ENCODE assay signal across 8 cellular contexts in genomic region chr3:188956839-188957489, GRCh38.
A peak's percentile ranks its signal among the peaks of the same experiment; 100 is the strongest.
DNase-seq lines count a peak whose midpoint lies in the region; ATAC-seq and TF ChIP-seq lines count a peak whose summit lies in the region.

No MANE protein-coding gene starts in this region.

- H3K79me2 ChIP-seq in mammary epithelial cell (ENCODE audit: insufficient read depth, low read length): no peaks in the 10 kb centered on the region

- intact Hi-C loops in mammary epithelial cell (cut with micrococcal nuclease): loop anchor here (10.0 kb wide), 3 partner anchors 272 to 1642 kb away; no protein-coding TSS in a partner anchor

- TF ChIP-seq CTCF in GM13976 (IDR thresholded peaks at IDR 0.05; ENCODE audit: borderline replicate concordance, control extremely low read depth, extremely low read depth, insufficient read depth, missing control alignments) (peak; percentile 44), mammary epithelial cell (conservative IDR thresholded peaks at IDR 0.05 in 1 of 2, IDR thresholded peaks at IDR 0.05 in 1 of 2; ENCODE audit: extremely low read depth in 1 of 2, insufficient read depth in 1 of 2, low read depth in 1 of 2, low read length in 2 of 2) (peak; percentile 73)

- DNase-seq in AG20443 (ENCODE audit: low spot score) (peak; percentile 50), GM13976 (ENCODE audit: low spot score) (no peak), NCI-H446 treated with DMSO at 0.1 percent for 48 hours (lab: John Stamatoyannopoulos, UW) (peak; percentile 48), mammary epithelial cell (peak; percentile 26), left lobe of liver (ENCODE audit: low spot score) (no peak), GM19240 (ENCODE audit: insufficient read length, low spot score) (no peak)
- DNase-seq in activated CD4-positive, alpha-beta memory T cell treated with anti-CD3 and anti-CD28 coated beads, Interleukin-2, amount 10 ng/mL, durations not matched to agents 7 days and 5 days: no peak

- CTCF ChIA-PET in mammary epithelial cell (lab: Charles Lee; ENCODE audit: low non-redundant PET): no interaction called here
- CTCF ChIA-PET in activated CD4-positive, alpha-beta memory T cell treated with anti-CD3 and anti-CD28 coated beads, Interleukin-2, amount 10 ng/mL, durations not matched to agents 7 days and 5 days (lab: Charles Lee): interaction anchor here (0.9 to 13.5 kb wide), 7 partner anchors 12 to 1219 kb away, joined by 3 to 493 read pairs (median 5); no protein-coding TSS in a partner anchor

- H3K27me3 ChIP-seq in mammary epithelial cell (ENCODE audit: insufficient read depth, low read length): no peaks in the 10 kb centered on the region

- WGBS in mammary epithelial cell (ENCODE audit: low coverage, missing lambda C conversion rate): 45% methylated on average over 8 of the region's 8 CpGs

- BruUV-seq in mammary epithelial cell (replicated peaks; lab: Mats Ljungman, UMichigan): no TSS peak

- in situ Hi-C loops in GM13976 (cut with MboI; ENCODE audit: low sequenced_read_pairs, unreplicated experiment): no loop called here
- in situ Hi-C loops in mammary epithelial cell (cut with MboI; ENCODE audit: low sequenced_read_pairs in 2 of 2): loop anchor here (5.0 to 25.0 kb wide), 4 partner anchors 122 to 1220 kb away; partner anchors contain the start of gene LPP (in 1 of the 2)

- no peaks in the 10 kb centered on the region for H4K20me1 ChIP-seq in mammary epithelial cell (ENCODE audit: insufficient read depth, low read length)

- no peak overlapping the region for H3K27ac ChIP-seq in mammary epithelial cell (ENCODE audit: insufficient read depth, low read depth, low read length)

- H3K4me1 Mint-ChIP-seq in activated CD4-positive, alpha-beta memory T cell treated with anti-CD3 and anti-CD28 coated beads, Interleukin-2, amount 10 ng/mL, durations not matched to agents 7 days and 5 days: peaks cover 3% of the 10 kb centered on the region

- no peaks in the 10 kb centered on the region for H3K36me3 ChIP-seq in mammary epithelial cell (ENCODE audit: insufficient read depth, low read length)

- H3K9me3 Mint-ChIP-seq in activated CD4-positive, alpha-beta memory T cell treated with anti-CD3 and anti-CD28 coated beads, Interleukin-2, amount 10 ng/mL, durations not matched to agents 7 days and 5 days: no peaks in the 10 kb centered on the region

- no peak overlapping the region for H3K4me2 ChIP-seq in mammary epithelial cell (ENCODE audit: insufficient read depth, low read depth, low read length)

- H3K9me3 ChIP-seq in mammary epithelial cell (replicated peaks; ENCODE audit: insufficient read depth, low read length): no peaks in the 10 kb centered on the region

- H3K36me3 Mint-ChIP-seq in activated CD4-positive, alpha-beta memory T cell treated with anti-CD3 and anti-CD28 coated beads, Interleukin-2, amount 10 ng/mL, durations not matched to agents 7 days and 5 days (ENCODE audit: low read depth): no peaks in the 10 kb centered on the region

- dilution Hi-C loops in mammary epithelial cell (cut with HindIII; ENCODE audit: low sequenced_read_pairs): no loop called here

- H3K27ac Mint-ChIP-seq in activated CD4-positive, alpha-beta memory T cell treated with anti-CD3 and anti-CD28 coated beads, Interleukin-2, amount 10 ng/mL, durations not matched to agents 7 days and 5 days: no peak overlapping the region

- H3K4me1 ChIP-seq in mammary epithelial cell (ENCODE audit: insufficient read depth, low read length): peaks cover 13% of the 10 kb centered on the region

- ATAC-seq in left lobe of liver: peak; percentile 42
- ATAC-seq in GM18511 (IDR thresholded peaks at IDR 0.05; ENCODE audit: unreplicated experiment): no peak

- no peak overlapping the region for H3K4me3 Mint-ChIP-seq in activated CD4-positive, alpha-beta memory T cell treated with anti-CD3 and anti-CD28 coated beads, Interleukin-2, amount 10 ng/mL, durations not matched to agents 7 days and 5 days

- H2AFZ ChIP-seq in mammary epithelial cell (ENCODE audit: low read depth, low read length): peak overlapping the region; percentile 36

- H3K9ac ChIP-seq in mammary epithelial cell (ENCODE audit: insufficient read depth, low read length): no peak overlapping the region

- POLR2A ChIA-PET in activated CD4-positive, alpha-beta memory T cell treated with anti-CD3 and anti-CD28 coated beads, Interleukin-2, amount 10 ng/mL, durations not matched to agents 7 days and 5 days (lab: Charles Lee): interaction anchor here (7.1 kb wide), 1 partner anchor 1217 kb away, joined by 57 read pairs; no protein-coding TSS in a partner anchor

- H3K27me3 Mint-ChIP-seq in activated CD4-positive, alpha-beta memory T cell treated with anti-CD3 and anti-CD28 coated beads, Interleukin-2, amount 10 ng/mL, durations not matched to agents 7 days and 5 days: peaks cover 6% of the 10 kb centered on the region

- H3K4me3 ChIP-seq in mammary epithelial cell (replicated peaks in 1 of 3; ENCODE audit: insufficient read depth in 1 of 3, low read depth in 2 of 3, low read length in 3 of 3): no peak overlapping the region

Comparison
In these comparisons a context has a peak if more than half of its experiments do, and no peak if none do; other contexts are left out.
1. DNase-seq: peak in AG20443 (single experiment), NCI-H446 treated with DMSO at 0.1 percent for 48 hours (single experiment) and mammary epithelial cell (single experiment); none in GM13976 (single experiment), left lobe of liver (single experiment), activated CD4-positive, alpha-beta memory T cell treated with anti-CD3 and anti-CD28 coated beads, Interleukin-2, amount 10 ng/mL, durations not matched to agents 7 days and 5 days (single experiment) and GM19240 (single experiment).